In the genomic region with DNA sequence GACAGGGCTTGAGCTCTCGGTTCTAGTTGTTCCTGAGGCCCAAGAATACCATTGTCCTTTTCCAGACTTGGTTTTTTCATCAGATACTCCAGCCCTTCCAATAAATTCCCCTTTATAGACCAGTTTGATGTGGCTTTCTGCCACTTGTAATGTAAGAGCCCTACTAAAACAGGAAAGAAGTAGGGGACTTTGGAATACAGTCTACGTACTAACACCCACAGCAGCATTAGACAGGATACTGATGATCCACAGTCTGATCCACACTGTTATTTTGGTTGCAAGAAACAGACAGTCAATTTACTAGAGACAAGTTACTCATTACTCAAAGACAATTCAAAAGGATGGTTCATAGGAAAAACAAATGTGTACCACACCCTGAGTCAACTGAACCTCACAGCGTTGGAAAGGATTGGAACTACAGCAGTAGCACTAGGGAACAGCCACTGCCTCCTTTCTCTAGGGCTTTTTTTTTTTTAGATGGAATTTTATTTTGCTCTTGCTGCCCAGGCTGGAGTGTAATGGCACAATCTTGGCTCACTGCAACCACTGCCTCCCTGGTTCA, we compare ENCODE assay signal across 1 cellular context.
TF ChIP-seq lines count a peak whose summit lies in the region.

No MANE protein-coding gene starts in this region.

TF ChIP-seq in HepG2, 621 proteins besides CTCF, POLR2A, EP300 and RAD21:
- TF ChIP-seq, protein P1, sequence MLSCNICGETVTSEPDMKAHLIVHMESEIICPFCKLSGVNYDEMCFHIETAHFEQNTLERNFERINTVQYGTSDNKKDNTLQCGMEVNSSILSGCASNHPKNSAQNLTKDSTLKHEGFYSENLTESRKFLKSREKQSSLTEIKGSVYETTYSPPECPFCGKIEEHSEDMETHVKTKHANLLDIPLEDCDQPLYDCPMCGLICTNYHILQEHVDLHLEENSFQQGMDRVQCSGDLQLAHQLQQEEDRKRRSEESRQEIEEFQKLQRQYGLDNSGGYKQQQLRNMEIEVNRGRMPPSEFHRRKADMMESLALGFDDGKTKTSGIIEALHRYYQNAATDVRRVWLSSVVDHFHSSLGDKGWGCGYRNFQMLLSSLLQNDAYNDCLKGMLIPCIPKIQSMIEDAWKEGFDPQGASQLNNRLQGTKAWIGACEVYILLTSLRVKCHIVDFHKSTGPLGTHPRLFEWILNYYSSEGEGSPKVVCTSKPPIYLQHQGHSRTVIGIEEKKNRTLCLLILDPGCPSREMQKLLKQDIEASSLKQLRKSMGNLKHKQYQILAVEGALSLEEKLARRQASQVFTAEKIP (CRISPR knock-in tag; IDR thresholded peaks at IDR 0.05; ENCODE audit: borderline replicate concordance): no peak
- TF ChIP-seq ZNF205 (CRISPR knock-in tag; IDR thresholded peaks at IDR 0.05) (no peak), PHB2 (IDR thresholded peaks at IDR 0.05; ENCODE audit: partially characterized antibody) (no peak), CAMTA2 (CRISPR knock-in tag; IDR thresholded peaks at IDR 0.05; ENCODE audit: borderline replicate concordance) (no peak), ZNF30 (CRISPR knock-in tag; IDR thresholded peaks at IDR 0.05) (no peak), ZKSCAN5 (CRISPR knock-in tag; IDR thresholded peaks at IDR 0.05) (no peak), ZNF878 (CRISPR knock-in tag; IDR thresholded peaks at IDR 0.05) (no peak), ZNF101 (CRISPR knock-in tag; IDR thresholded peaks at IDR 0.05; ENCODE audit: borderline replicate concordance, low read depth) (no peak), ZNF766 (CRISPR knock-in tag; IDR thresholded peaks at IDR 0.05; ENCODE audit: borderline replicate concordance) (no peak), ZNF24 (IDR thresholded peaks at IDR 0.05) (no peak), ZNF780A (CRISPR knock-in tag; IDR thresholded peaks at IDR 0.05) (no peak), DMAP1 (CRISPR knock-in tag; IDR thresholded peaks at IDR 0.05) (no peak), ZNF333 (CRISPR knock-in tag; IDR thresholded peaks at IDR 0.05; ENCODE audit: borderline replicate concordance) (no peak), ELF3 (CRISPR knock-in tag; IDR thresholded peaks at IDR 0.05) (no peak)
- TF ChIP-seq, protein P2, sequence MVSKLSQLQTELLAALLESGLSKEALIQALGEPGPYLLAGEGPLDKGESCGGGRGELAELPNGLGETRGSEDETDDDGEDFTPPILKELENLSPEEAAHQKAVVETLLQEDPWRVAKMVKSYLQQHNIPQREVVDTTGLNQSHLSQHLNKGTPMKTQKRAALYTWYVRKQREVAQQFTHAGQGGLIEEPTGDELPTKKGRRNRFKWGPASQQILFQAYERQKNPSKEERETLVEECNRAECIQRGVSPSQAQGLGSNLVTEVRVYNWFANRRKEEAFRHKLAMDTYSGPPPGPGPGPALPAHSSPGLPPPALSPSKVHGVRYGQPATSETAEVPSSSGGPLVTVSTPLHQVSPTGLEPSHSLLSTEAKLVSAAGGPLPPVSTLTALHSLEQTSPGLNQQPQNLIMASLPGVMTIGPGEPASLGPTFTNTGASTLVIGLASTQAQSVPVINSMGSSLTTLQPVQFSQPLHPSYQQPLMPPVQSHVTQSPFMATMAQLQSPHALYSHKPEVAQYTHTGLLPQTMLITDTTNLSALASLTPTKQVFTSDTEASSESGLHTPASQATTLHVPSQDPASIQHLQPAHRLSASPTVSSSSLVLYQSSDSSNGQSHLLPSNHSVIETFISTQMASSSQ (IDR thresholded peaks at IDR 0.05; ENCODE audit: low read depth): no peak
- TF ChIP-seq, protein P2 (CRISPR knock-in tag; IDR thresholded peaks at IDR 0.05; ENCODE audit: borderline replicate concordance): no peak
- TF ChIP-seq, protein P3, sequence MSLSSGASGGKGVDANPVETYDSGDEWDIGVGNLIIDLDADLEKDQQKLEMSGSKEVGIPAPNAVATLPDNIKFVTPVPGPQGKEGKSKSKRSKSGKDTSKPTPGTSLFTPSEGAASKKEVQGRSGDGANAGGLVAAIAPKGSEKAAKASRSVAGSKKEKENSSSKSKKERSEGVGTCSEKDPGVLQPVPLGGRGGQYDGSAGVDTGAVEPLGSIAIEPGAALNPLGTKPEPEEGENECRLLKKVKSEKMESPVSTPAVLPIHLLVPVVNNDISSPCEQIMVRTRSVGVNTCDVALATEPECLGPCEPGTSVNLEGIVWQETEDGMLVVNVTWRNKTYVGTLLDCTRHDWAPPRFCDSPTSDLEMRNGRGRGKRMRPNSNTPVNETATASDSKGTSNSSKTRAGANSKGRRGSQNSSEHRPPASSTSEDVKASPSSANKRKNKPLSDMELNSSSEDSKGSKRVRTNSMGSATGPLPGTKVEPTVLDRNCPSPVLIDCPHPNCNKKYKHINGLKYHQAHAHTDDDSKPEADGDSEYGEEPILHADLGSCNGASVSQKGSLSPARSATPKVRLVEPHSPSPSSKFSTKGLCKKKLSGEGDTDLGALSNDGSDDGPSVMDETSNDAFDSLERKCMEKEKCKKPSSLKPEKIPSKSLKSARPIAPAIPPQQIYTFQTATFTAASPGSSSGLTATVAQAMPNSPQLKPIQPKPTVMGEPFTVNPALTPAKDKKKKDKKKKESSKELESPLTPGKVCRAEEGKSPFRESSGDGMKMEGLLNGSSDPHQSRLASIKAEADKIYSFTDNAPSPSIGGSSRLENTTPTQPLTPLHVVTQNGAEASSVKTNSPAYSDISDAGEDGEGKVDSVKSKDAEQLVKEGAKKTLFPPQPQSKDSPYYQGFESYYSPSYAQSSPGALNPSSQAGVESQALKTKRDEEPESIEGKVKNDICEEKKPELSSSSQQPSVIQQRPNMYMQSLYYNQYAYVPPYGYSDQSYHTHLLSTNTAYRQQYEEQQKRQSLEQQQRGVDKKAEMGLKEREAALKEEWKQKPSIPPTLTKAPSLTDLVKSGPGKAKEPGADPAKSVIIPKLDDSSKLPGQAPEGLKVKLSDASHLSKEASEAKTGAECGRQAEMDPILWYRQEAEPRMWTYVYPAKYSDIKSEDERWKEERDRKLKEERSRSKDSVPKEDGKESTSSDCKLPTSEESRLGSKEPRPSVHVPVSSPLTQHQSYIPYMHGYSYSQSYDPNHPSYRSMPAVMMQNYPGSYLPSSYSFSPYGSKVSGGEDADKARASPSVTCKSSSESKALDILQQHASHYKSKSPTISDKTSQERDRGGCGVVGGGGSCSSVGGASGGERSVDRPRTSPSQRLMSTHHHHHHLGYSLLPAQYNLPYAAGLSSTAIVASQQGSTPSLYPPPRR (CRISPR knock-in tag; IDR thresholded peaks at IDR 0.05; ENCODE audit: borderline replicate concordance): no peak
- TF ChIP-seq, protein P4, sequence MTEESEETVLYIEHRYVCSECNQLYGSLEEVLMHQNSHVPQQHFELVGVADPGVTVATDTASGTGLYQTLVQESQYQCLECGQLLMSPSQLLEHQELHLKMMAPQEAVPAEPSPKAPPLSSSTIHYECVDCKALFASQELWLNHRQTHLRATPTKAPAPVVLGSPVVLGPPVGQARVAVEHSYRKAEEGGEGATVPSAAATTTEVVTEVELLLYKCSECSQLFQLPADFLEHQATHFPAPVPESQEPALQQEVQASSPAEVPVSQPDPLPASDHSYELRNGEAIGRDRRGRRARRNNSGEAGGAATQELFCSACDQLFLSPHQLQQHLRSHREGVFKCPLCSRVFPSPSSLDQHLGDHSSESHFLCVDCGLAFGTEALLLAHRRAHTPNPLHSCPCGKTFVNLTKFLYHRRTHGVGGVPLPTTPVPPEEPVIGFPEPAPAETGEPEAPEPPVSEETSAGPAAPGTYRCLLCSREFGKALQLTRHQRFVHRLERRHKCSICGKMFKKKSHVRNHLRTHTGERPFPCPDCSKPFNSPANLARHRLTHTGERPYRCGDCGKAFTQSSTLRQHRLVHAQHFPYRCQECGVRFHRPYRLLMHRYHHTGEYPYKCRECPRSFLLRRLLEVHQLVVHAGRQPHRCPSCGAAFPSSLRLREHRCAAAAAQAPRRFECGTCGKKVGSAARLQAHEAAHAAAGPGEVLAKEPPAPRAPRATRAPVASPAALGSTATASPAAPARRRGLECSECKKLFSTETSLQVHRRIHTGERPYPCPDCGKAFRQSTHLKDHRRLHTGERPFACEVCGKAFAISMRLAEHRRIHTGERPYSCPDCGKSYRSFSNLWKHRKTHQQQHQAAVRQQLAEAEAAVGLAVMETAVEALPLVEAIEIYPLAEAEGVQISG (CRISPR knock-in tag; IDR thresholded peaks at IDR 0.05): no peak
- TF ChIP-seq, protein P5, sequence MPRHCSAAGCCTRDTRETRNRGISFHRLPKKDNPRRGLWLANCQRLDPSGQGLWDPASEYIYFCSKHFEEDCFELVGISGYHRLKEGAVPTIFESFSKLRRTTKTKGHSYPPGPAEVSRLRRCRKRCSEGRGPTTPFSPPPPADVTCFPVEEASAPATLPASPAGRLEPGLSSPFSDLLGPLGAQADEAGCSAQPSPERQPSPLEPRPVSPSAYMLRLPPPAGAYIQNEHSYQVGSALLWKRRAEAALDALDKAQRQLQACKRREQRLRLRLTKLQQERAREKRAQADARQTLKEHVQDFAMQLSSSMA (CRISPR knock-in tag; IDR thresholded peaks at IDR 0.05): no peak
- TF ChIP-seq, protein P6, sequence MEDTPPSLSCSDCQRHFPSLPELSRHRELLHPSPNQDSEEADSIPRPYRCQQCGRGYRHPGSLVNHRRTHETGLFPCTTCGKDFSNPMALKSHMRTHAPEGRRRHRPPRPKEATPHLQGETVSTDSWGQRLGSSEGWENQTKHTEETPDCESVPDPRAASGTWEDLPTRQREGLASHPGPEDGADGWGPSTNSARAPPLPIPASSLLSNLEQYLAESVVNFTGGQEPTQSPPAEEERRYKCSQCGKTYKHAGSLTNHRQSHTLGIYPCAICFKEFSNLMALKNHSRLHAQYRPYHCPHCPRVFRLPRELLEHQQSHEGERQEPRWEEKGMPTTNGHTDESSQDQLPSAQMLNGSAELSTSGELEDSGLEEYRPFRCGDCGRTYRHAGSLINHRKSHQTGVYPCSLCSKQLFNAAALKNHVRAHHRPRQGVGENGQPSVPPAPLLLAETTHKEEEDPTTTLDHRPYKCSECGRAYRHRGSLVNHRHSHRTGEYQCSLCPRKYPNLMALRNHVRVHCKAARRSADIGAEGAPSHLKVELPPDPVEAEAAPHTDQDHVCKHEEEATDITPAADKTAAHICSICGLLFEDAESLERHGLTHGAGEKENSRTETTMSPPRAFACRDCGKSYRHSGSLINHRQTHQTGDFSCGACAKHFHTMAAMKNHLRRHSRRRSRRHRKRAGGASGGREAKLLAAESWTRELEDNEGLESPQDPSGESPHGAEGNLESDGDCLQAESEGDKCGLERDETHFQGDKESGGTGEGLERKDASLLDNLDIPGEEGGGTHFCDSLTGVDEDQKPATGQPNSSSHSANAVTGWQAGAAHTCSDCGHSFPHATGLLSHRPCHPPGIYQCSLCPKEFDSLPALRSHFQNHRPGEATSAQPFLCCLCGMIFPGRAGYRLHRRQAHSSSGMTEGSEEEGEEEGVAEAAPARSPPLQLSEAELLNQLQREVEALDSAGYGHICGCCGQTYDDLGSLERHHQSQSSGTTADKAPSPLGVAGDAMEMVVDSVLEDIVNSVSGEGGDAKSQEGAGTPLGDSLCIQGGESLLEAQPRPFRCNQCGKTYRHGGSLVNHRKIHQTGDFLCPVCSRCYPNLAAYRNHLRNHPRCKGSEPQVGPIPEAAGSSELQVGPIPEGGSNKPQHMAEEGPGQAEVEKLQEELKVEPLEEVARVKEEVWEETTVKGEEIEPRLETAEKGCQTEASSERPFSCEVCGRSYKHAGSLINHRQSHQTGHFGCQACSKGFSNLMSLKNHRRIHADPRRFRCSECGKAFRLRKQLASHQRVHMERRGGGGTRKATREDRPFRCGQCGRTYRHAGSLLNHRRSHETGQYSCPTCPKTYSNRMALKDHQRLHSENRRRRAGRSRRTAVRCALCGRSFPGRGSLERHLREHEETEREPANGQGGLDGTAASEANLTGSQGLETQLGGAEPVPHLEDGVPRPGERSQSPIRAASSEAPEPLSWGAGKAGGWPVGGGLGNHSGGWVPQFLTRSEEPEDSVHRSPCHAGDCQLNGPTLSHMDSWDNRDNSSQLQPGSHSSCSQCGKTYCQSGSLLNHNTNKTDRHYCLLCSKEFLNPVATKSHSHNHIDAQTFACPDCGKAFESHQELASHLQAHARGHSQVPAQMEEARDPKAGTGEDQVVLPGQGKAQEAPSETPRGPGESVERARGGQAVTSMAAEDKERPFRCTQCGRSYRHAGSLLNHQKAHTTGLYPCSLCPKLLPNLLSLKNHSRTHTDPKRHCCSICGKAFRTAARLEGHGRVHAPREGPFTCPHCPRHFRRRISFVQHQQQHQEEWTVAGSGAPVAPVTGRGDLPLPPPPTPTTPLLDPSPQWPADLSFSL (CRISPR knock-in tag; IDR thresholded peaks at IDR 0.05): no peak
